In the genomic region with DNA sequence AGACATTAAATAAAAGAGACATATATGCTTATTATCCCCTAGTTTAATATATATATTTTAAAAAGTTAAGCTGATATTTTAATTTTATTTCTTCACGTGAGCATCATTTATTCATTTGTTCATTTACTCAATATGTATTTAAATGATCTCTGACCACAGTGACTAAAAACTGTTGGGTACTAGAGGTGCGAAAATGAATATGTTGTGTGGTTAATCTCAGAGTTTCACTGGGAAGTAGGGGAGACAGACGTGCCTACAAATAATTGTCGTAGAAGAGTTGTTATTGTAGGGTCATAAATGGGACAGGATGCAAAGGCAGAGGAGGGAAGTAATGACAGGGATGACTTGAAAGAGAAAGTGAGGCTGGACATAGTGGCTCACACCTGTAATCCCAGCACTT, we compare ENCODE assay signal across 10 cellular contexts.
DNase-seq lines count a peak whose midpoint lies in the region; ATAC-seq and TF ChIP-seq lines count a peak whose summit lies in the region.
"Had no signal": no experiment of that assay in that cellular context is flagged by ENCODE, and none has a peak within 500 bp of the region (broad histone marks: within the 10 kb centered on the region; RNA-seq: fewer than 3 reads in every experiment).

No MANE protein-coding gene starts in this region.

- H3K27me3 ChIP-seq in sigmoid colon, result no peaks in the 10 kb centered on the region

- H3K27ac ChIP-seq in sigmoid colon, result no peak overlapping the region
- H3K27ac ChIP-seq: VCaP had no signal

- TF ChIP-seq POLR2A in sigmoid colon (IDR thresholded peaks at IDR 0.05), result no peak

- WGBS in sigmoid colon, 2 donors, result 82% methylated on average over 4 of the region's 4 CpGs

- TF ChIP-seq EP300 in sigmoid colon (IDR thresholded peaks at IDR 0.05), result no peak

- intact Hi-C loops in sigmoid colon (cut with DNase I) (no loop called here), cardiac septum (cut with DNase I) (no loop called here)

- H3K4me3 ChIP-seq in sigmoid colon, result no peak overlapping the region

- in situ Hi-C loops in GM13976 (cut with MboI; ENCODE audit: low sequenced_read_pairs, unreplicated experiment), result no loop called here

- POLR2A ChIA-PET in HEK293T (lab: Yijun Ruan, JAX), result no interaction called here

- no peak for TF ChIP-seq CTCF in GM13976 (IDR thresholded peaks at IDR 0.05; ENCODE audit: borderline replicate concordance, control extremely low read depth, extremely low read depth, insufficient read depth, missing control alignments)
- no peak for TF ChIP-seq CTCF in sigmoid colon (IDR thresholded peaks at IDR 0.05)

- DNase-seq in GM13976 (ENCODE audit: low spot score) (peak; percentile 58), HuH-7 (ENCODE audit: low spot score) (no peak), HEK293T (ENCODE audit: extremely low spot score) (no peak), sigmoid colon (no peak), cardiac septum (ENCODE audit: low spot score) (no peak)
- DNase-seq: GF-D8 had no signal

- ATAC-seq in GM19351 (IDR thresholded peaks at IDR 0.05; ENCODE audit: unreplicated experiment) (peak; percentile 85), HG02763 (IDR thresholded peaks at IDR 0.05; ENCODE audit: unreplicated experiment) (peak; percentile 64), HG03520 (IDR thresholded peaks at IDR 0.05; ENCODE audit: unreplicated experiment) (peak; percentile 67)

- no peaks in the 10 kb centered on the region for H3K4me1 ChIP-seq in sigmoid colon

- no peaks in the 10 kb centered on the region for H3K36me3 ChIP-seq in sigmoid colon

- H3K9me3 ChIP-seq in sigmoid colon, result no peaks in the 10 kb centered on the region

- CTCF ChIA-PET in HEK293T (lab: Yijun Ruan, JAX), result no interaction called here

TF ChIP-seq in HEK293T, 16 proteins besides CTCF, POLR2A, EP300 and RAD21:
- no peak for TF ChIP-seq SP1 (IDR thresholded peaks at IDR 0.05)
- TF ChIP-seq BHLHE40 (IDR thresholded peaks at IDR 0.05; ENCODE audit: borderline replicate concordance), result no peak
- no peak for TF ChIP-seq ARNT (IDR thresholded peaks at IDR 0.05)
- TF ChIP-seq TARDBP (IDR thresholded peaks at IDR 0.05), result no peak
- no peak for TF ChIP-seq L3MBTL2 (conservative IDR thresholded peaks at IDR 0.05)
- no peak for TF ChIP-seq FOXK2 (IDR thresholded peaks at IDR 0.05)
- TF ChIP-seq ZNF384 (IDR thresholded peaks at IDR 0.05), result no peak
- TF ChIP-seq ELF4 (IDR thresholded peaks at IDR 0.05), result no peak
- TF ChIP-seq, protein P1, sequence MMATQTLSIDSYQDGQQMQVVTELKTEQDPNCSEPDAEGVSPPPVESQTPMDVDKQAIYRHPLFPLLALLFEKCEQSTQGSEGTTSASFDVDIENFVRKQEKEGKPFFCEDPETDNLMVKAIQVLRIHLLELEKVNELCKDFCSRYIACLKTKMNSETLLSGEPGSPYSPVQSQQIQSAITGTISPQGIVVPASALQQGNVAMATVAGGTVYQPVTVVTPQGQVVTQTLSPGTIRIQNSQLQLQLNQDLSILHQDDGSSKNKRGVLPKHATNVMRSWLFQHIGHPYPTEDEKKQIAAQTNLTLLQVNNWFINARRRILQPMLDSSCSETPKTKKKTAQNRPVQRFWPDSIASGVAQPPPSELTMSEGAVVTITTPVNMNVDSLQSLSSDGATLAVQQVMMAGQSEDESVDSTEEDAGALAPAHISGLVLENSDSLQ (IDR thresholded peaks at IDR 0.05), result no peak
- no peak for TF ChIP-seq NFRKB (IDR thresholded peaks at IDR 0.05)
- TF ChIP-seq SUZ12 (IDR thresholded peaks at IDR 0.05), result no peak
- no peak for TF ChIP-seq CTBP1 (IDR thresholded peaks at IDR 0.05; ENCODE audit: borderline replicate concordance)
- TF ChIP-seq HDGF (IDR thresholded peaks at IDR 0.05; ENCODE audit: borderline replicate concordance), result no peak
- no peak for TF ChIP-seq LEF1 (IDR thresholded peaks at IDR 0.05; ENCODE audit: borderline replicate concordance)
- no peak for TF ChIP-seq FOXM1 (IDR thresholded peaks at IDR 0.05; ENCODE audit: borderline replicate concordance)
- no peak for TF ChIP-seq FOXA1 (IDR thresholded peaks at IDR 0.05)
TF ChIP-seq in HEK293T: peak in this region for 0.
